In genomic region chr5:81963544-81963943, GRCh38 we compare ENCODE assay signal across 1 cellular context.
TF ChIP-seq lines count a peak whose summit lies in the region.

No MANE protein-coding gene starts in this region.

TF ChIP-seq in HEK293, 187 proteins besides CTCF, POLR2A, EP300 and RAD21 (continued from another document):
- 0 out of 2 replicates have a peak, but pooled peaks have one; percentile 16 for TF ChIP-seq ATF2 (tag by site-specific recombination; IDR thresholded peaks at IDR 0.05; ENCODE audit: low read depth)
